7 cellular contexts compared by ENCODE assay signal in the genomic region with DNA sequence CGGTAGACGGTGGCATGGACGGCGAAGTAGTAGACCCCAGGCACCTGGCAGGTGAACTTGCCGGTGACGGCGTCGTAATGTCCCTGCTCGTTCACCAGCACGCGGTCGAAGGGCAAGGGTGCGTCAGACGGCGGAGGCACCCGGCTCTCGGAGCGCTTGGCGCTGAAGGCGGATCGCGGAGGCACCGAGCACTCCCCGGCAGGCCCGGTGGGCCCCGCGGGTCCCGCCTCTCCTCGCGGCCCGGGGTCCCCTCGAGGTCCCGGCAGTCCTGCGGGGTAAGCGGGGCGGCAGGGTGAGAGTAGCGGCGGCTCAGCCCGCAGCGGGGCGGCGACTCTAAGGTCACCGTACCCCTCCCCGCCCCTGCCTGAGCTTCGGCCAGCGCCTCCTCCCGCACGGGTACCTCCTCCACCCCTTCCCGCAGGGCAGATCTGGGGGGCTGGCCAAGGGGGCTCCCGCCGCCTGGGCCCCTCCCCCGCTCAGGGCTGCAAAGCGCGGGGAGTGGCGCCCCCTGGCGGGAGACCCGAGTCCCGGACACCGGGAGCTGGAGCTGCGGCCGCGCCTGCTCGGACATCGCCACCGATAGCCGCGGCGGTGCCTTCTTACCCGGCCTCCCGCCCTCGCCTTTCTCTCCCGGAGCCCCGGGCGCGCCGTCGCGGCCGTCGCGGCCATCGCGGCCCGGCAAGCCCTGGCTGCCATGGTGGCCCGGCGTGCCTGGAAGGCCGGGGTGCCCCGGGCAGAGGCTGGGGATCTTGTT. TPM values are rescaled to one million over a fixed set of nuclear protein-coding genes. Genes with fewer than 3 reads are reported as not detected.
DNase-seq lines count a peak whose midpoint lies in the region; ATAC-seq, FAIRE-seq and TF ChIP-seq lines count a peak whose summit lies in the region.

No MANE protein-coding gene starts in this region.

- H3K27ac Mint-ChIP-seq in immature natural killer cell, result no peak overlapping the region

- ATAC-seq in HG03135 (IDR thresholded peaks at IDR 0.05; ENCODE audit: unreplicated experiment), result no peak

- peaks cover 18 to 28% of the 10 kb centered on the region in 2 donors for H3K4me1 Mint-ChIP-seq in immature natural killer cell

- H3K9me3 ChIP-seq in OCI-LY3 (ENCODE audit: insufficient read depth, low read length), result no peaks in the 10 kb centered on the region

- no peak overlapping the region for H3K4me2 ChIP-seq in OCI-LY3 (ENCODE audit: low read length)

- H3K27me3 ChIP-seq in OCI-LY3 (ENCODE audit: low read depth, low read length), result peaks cover 4% of the 10 kb centered on the region; the same call in 1 of the 2 replicates
- H3K27me3 ChIP-seq in bronchial epithelial cell (ENCODE audit: control insufficient read depth, insufficient read depth, low read length), result peaks cover 15% of the 10 kb centered on the region

- no peak overlapping the region for H3K9ac ChIP-seq in OCI-LY3 (ENCODE audit: low read length)

- peak overlapping the region; percentile 12 to 67 (median 44) for H3K4me3 Mint-ChIP-seq in immature natural killer cell

- H3K4me3 ChIP-seq in GM12864 (ENCODE audit: low read depth, low read length) (no peak overlapping the region), OCI-LY3 (ENCODE audit: low read length) (no peak overlapping the region), bronchial epithelial cell (ENCODE audit: low read depth, low read length) (peak overlapping the region; percentile 29), skin epidermis (peak overlapping the region; percentile 32 to 66 (median 45))

- TF ChIP-seq CTCF in GM12864 (IDR thresholded peaks at IDR 0.05; ENCODE audit: low read depth, low read length, missing control alignments) (peak; percentile 71), OCI-LY3 (IDR thresholded peaks at IDR 0.05; ENCODE audit: low read depth, low read length) (peak; percentile 12; the same call in 1 of the 2 replicates), bronchial epithelial cell (IDR thresholded peaks at IDR 0.05; ENCODE audit: insufficient read depth, low read length, severe bottlenecking) (peak; percentile 88)

- no peaks in the 10 kb centered on the region for H3K9me3 Mint-ChIP-seq in immature natural killer cell

- H3K27ac ChIP-seq in OCI-LY3 (ENCODE audit: low read length) (no peak overlapping the region), skin epidermis (peak overlapping the region; percentile 75 to 96 (median 86))

- peaks cover 9% of the 10 kb centered on the region for H3K36me3 ChIP-seq in OCI-LY3 (replicated peaks; ENCODE audit: low read depth, low read length)
- H3K36me3 ChIP-seq in bronchial epithelial cell (ENCODE audit: control insufficient read depth, insufficient read depth, low read length), result peaks cover 5% of the 10 kb centered on the region

- no peak overlapping the region for H2AFZ ChIP-seq in OCI-LY3 (ENCODE audit: low read depth, low read length)

- no peaks in the 10 kb centered on the region; the same call in 1 of the 2 replicates for H4K20me1 ChIP-seq in OCI-LY3 (ENCODE audit: insufficient read depth, low read length)

- DNase-seq in GM12864 (ENCODE audit: low read depth), result no peak
- DNase-seq in bronchial epithelial cell (ENCODE audit: low read depth), result no peak
- peak; percentile 19 to 32 (median 32) for DNase-seq in immature natural killer cell
- no peak for DNase-seq in kidney glomerular epithelial cell (lab: John Stamatoyannopoulos, UW)

- H3K4me1 ChIP-seq in OCI-LY3 (ENCODE audit: low read length), result peaks cover 15% of the 10 kb centered on the region

- H3K79me2 ChIP-seq in OCI-LY3 (ENCODE audit: low read length), result peaks cover 24% of the 10 kb centered on the region

- FAIRE-seq in bronchial epithelial cell (lab: Jason Lieb, UNC), result no peak

- H3K27me3 Mint-ChIP-seq in immature natural killer cell (ENCODE audit: low read depth in 3 of 3), result peaks cover 9 to 15% (median 12%) of the 10 kb centered on the region in 3 donors

- H3K36me3 Mint-ChIP-seq in immature natural killer cell, result peaks cover 0 to 5% (median 0%) of the 10 kb centered on the region in 3 donors

RNA-seq across cellular contexts. Expression of a gene that starts 0.9 kb away (rescaled TPM):
- 0.90 and 1.3 TPM in 2 replicates for total RNA-seq in bronchial epithelial cell
- not detected for polyA plus RNA-seq in immature natural killer cell

RNA-seq across cellular contexts. Expression of a gene that starts 5.4 kb away (rescaled TPM):
- total RNA-seq in bronchial epithelial cell, result 2.4 and 3.6 TPM in 2 replicates
- polyA plus RNA-seq in immature natural killer cell, result 10 to 100 TPM; 21.9 to 42.2 (median 33.5) TPM

RNA-seq across cellular contexts. Expression of a gene that starts 6.7 kb away (rescaled TPM):
- total RNA-seq in bronchial epithelial cell, result not detected in 2 replicates
- not detected for polyA plus RNA-seq in immature natural killer cell

RNA-seq across cellular contexts. Expression of a gene that starts 22.8 kb away (rescaled TPM):
- total RNA-seq in bronchial epithelial cell, result 25.7 and 36.3 TPM in 2 replicates
- not detected for polyA plus RNA-seq in immature natural killer cell

RNA-seq across cellular contexts. Expression of a gene that starts 41.7 kb away (rescaled TPM):
- total RNA-seq in bronchial epithelial cell, result 0.26 and 1.2 TPM in 2 replicates
- not detected for polyA plus RNA-seq in immature natural killer cell

Comparison
In these comparisons a context has a peak if more than half of its experiments do, and no peak if none do; other contexts are left out.
1. DNase-seq: peak in immature natural killer cell (3 of 3); none in GM12864 (single experiment), bronchial epithelial cell (single experiment) and kidney glomerular epithelial cell (single experiment).
2. H3K4me3 ChIP-seq: peak in bronchial epithelial cell (single experiment) and skin epidermis (7 of 7); none in GM12864 (single experiment) and OCI-LY3 (single experiment).
3. CTCF ChIP-seq: peak in every context shown above with its lines; median percentile 88 in bronchial epithelial cell; 71 in GM12864; 12 in OCI-LY3.